18 cellular contexts compared by ENCODE assay signal in the genomic region with DNA sequence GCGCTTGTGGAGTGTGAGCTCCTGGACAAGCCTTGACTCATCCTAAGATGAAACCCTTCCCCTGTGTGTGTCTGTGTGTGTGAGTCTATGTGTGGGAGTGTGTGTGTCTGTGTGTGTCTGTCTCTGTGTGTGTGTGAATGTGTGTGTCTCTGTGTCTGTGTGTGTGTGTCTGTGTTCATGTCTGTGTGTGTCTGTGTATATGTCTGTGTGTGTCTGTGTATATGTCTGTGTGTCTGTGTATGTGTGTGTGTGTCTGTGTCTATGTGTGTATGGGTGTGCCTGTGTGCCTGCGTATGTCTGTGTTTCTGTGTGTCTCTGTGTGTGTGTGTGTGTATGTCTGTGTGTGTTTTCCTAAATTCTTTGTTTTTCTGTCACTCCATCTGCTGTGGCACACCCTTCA. TPM values are rescaled to one million over a fixed set of nuclear protein-coding genes. Genes with fewer than 3 reads are reported as not detected.
DNase-seq lines count a peak whose midpoint lies in the region; ATAC-seq and TF ChIP-seq lines count a peak whose summit lies in the region.
"Had no signal": no experiment of that assay in that cellular context is flagged by ENCODE, and none has a peak within 500 bp of the region (broad histone marks: within the 10 kb centered on the region; RNA-seq: fewer than 3 reads in every experiment).

No MANE protein-coding gene starts in this region.

- no peak overlapping the region for H2BK120ac ChIP-seq in mesenchymal stem cell (ENCODE audit: low read depth, low read length)
- H2BK120ac ChIP-seq in neuronal stem cell (ENCODE audit: low read depth, low read length) = no peak overlapping the region

- H4K8ac ChIP-seq in mesenchymal stem cell (ENCODE audit: low read length) (no peak overlapping the region), neuronal stem cell (ENCODE audit: low read depth, low read length) (no peak overlapping the region)

- POLR2A ChIA-PET in HEK293 (lab: Yijun Ruan, JAX) = no interaction called here

- CTCF ChIA-PET in HEK293 (lab: Yijun Ruan, JAX) = interaction anchor here (0.6 to 3.1 kb wide), 4 partner anchors 29 to 51 kb away, joined by 3 to 16 read pairs (median 4); no protein-coding TSS in a partner anchor

- no peak overlapping the region for H3K4me3 Mint-ChIP-seq in T-helper 17 cell
- H3K4me3 Mint-ChIP-seq: CD14-positive monocyte had no signal

- no peak overlapping the region for H2AFZ ChIP-seq in mesenchymal stem cell (ENCODE audit: low read depth, low read length)
- no peak overlapping the region for H2AFZ ChIP-seq in neuronal stem cell (ENCODE audit: low read length)

- H3K9ac ChIP-seq in mesenchymal stem cell (ENCODE audit: low read length) (no peak overlapping the region), neuronal stem cell (ENCODE audit: low read depth, low read length, poor library complexity) (peak overlapping the region; percentile 64)

- H2BK12ac ChIP-seq in mesenchymal stem cell (ENCODE audit: low read length in 2 of 2) (peak overlapping the region in 1 of 2 experiments; percentile 42), neuronal stem cell (ENCODE audit: low read length) (peak overlapping the region; percentile 82)

- ATAC-seq in T-helper 17 cell = no peak
- no peak for ATAC-seq in GM21528 (IDR thresholded peaks at IDR 0.05; ENCODE audit: low FRiP score, unreplicated experiment)
- ATAC-seq: Panc1 had no signal

- no peaks in the 10 kb centered on the region for H3K4me1 Mint-ChIP-seq in T-helper 17 cell

- TF ChIP-seq CTCF in HEK293 (tag by site-specific recombination; IDR thresholded peaks at IDR 0.05) = no peak

- H3K4me1 ChIP-seq in HEK293 (ENCODE audit: control insufficient read depth, insufficient read depth, low read length) (no peaks in the 10 kb centered on the region), mesenchymal stem cell (ENCODE audit: control insufficient read depth, insufficient read depth, low read depth, low read length) (peaks cover 12% of the 10 kb centered on the region), neuronal stem cell (ENCODE audit: control insufficient read depth in 2 of 2, insufficient read depth in 1 of 2, low read depth in 1 of 2, low read length in 2 of 2) (peaks cover 14 to 23% of the 10 kb centered on the region in 2 donors)

- H2BK15ac ChIP-seq in mesenchymal stem cell (ENCODE audit: low read depth, poor library complexity, severe bottlenecking) (no peak overlapping the region), neuronal stem cell (ENCODE audit: low read length) (no peak overlapping the region)

- H3K27ac ChIP-seq in HEK293 (ENCODE audit: extremely low read depth, low read depth, low read length) (no peak overlapping the region), mesenchymal stem cell (ENCODE audit: low read length, poor library complexity, severe bottlenecking) (no peak overlapping the region), neuronal stem cell (replicated peaks; ENCODE audit: low read length) (peak overlapping the region; percentile 87)
- H3K27ac ChIP-seq: SJCRH30 had no signal

- H2AK5ac ChIP-seq in mesenchymal stem cell (ENCODE audit: low read length, severe bottlenecking) (no peak overlapping the region), neuronal stem cell (ENCODE audit: low read depth, low read length) (peak overlapping the region; percentile 15)

- no peak overlapping the region for H3K4me3 ChIP-seq in HEK293 (ENCODE audit: low read depth, low read length)
- H3K4me3 ChIP-seq in mesenchymal stem cell (ENCODE audit: insufficient read depth in 1 of 2, low read depth in 1 of 2, low read length in 2 of 2) = no peak overlapping the region
- no peak overlapping the region for H3K4me3 ChIP-seq in neuronal stem cell (ENCODE audit: low read length in 2 of 2)
- H3K4me3 ChIP-seq: SJCRH30 had no signal

- H3K36me3 ChIP-seq in HEK293 (ENCODE audit: control insufficient read depth in 2 of 2, insufficient read depth in 1 of 2, low read length in 2 of 2) (no peaks in the 10 kb centered on the region), mesenchymal stem cell (ENCODE audit: control insufficient read depth in 1 of 2, insufficient read depth in 2 of 2, low read depth in 1 of 2, low read length in 2 of 2) (no peaks in the 10 kb centered on the region), neuronal stem cell (replicated peaks in 1 of 2; ENCODE audit: control insufficient read depth in 2 of 2, insufficient read depth in 2 of 2, low read length in 2 of 2) (no peaks in the 10 kb centered on the region)
- H3K36me3 ChIP-seq: SJCRH30 had no signal

- peak overlapping the region; percentile 81 for H3K27ac Mint-ChIP-seq in T-helper 17 cell

- no peak overlapping the region for H3K18ac ChIP-seq in mesenchymal stem cell (ENCODE audit: low read depth in 1 of 2, low read length in 2 of 2)
- H3K18ac ChIP-seq in neuronal stem cell (ENCODE audit: low read length) = peak overlapping the region; percentile 62

- H3K4me2 ChIP-seq in mesenchymal stem cell (ENCODE audit: low read length, poor library complexity, severe bottlenecking) = no peak overlapping the region
- no peak overlapping the region for H3K4me2 ChIP-seq in neuronal stem cell (ENCODE audit: insufficient read depth, low read length, poor library complexity, severe bottlenecking)

- H3K27me3 Mint-ChIP-seq in T-helper 17 cell = peaks cover 29% of the 10 kb centered on the region

- H4K91ac ChIP-seq in mesenchymal stem cell (ENCODE audit: low read length) (peak overlapping the region; percentile 1), neuronal stem cell (ENCODE audit: low read depth, low read length, poor library complexity) (no peak overlapping the region)

- whole genome bisulfite sequencing in mesenchymal stem cell = 97% methylated on average over 1 of the region's 2 CpGs
- WGBS in neuronal stem cell (ENCODE audit: extremely low coverage in 2 of 2, insufficient read length in 2 of 2, insufficient replicate concordance in 1 of 2), 2 donors = no CpG with 5 or more reads among the region's 2 CpGs

- no peak overlapping the region for H2BK5ac ChIP-seq in mesenchymal stem cell (ENCODE audit: low read depth, low read length, poor library complexity, severe bottlenecking)
- H2BK5ac ChIP-seq in neuronal stem cell (ENCODE audit: low read length) = peak overlapping the region; percentile 16

- H3K4ac ChIP-seq in mesenchymal stem cell (ENCODE audit: low read depth in 1 of 2, low read length in 2 of 2) = no peak overlapping the region
- no peak overlapping the region for H3K4ac ChIP-seq in neuronal stem cell (ENCODE audit: low read length)

- no peaks in the 10 kb centered on the region for H3K9me3 ChIP-seq in HEK293 (ENCODE audit: control insufficient read depth, insufficient read depth, low read depth, low read length)
- H3K9me3 ChIP-seq in T-helper 17 cell (ENCODE audit: control insufficient read depth, low read length, poor library complexity, severe bottlenecking) = no peaks in the 10 kb centered on the region
- H3K9me3 ChIP-seq in mesenchymal stem cell (ENCODE audit: control insufficient read depth, low read length) = no peaks in the 10 kb centered on the region
- H3K9me3 ChIP-seq in neuronal stem cell (replicated peaks in 1 of 2; ENCODE audit: control insufficient read depth in 2 of 2, insufficient read depth in 1 of 2, low read depth in 1 of 2, low read length in 2 of 2) = peaks cover 7% of the 10 kb centered on the region in 2 donors
- H3K9me3 ChIP-seq: SJCRH30 had no signal

- H3K36me3 Mint-ChIP-seq in T-helper 17 cell (ENCODE audit: low read depth) = peaks cover 6% of the 10 kb centered on the region

- H3K79me1 ChIP-seq in mesenchymal stem cell (replicated peaks; ENCODE audit: low read length, poor library complexity, severe bottlenecking) (no peaks in the 10 kb centered on the region), neuronal stem cell (ENCODE audit: low read depth, low read length) (no peaks in the 10 kb centered on the region)

- intact Hi-C loops in posterior vena cava (cut with DNase I) = no loop called here

- H3K14ac ChIP-seq in mesenchymal stem cell (ENCODE audit: low read length in 2 of 2) (peak overlapping the region in 1 of 2 experiments; percentile 49), neuronal stem cell (ENCODE audit: low read length) (peak overlapping the region; percentile 60)

- H3K23ac ChIP-seq in mesenchymal stem cell (ENCODE audit: low read length in 2 of 2) (no peak overlapping the region), neuronal stem cell (ENCODE audit: low read depth, low read length, poor library complexity) (peak overlapping the region; percentile 11)

- DNase-seq in T-helper 17 cell (no peak), mesenchymal stem cell (no peak), neuronal stem cell (ENCODE audit: low spot score) (no peak), posterior vena cava (ENCODE audit: low spot score) (no peak), DMS79 (lab: John Stamatoyannopoulos, UW) (no peak)
- DNase-seq: ACHN, DND-41, H7, KG1, NCI-H1417, NCI-H187, NCI-H226, NCI-H524, SJCRH30 had no signal

- H3K27me3 ChIP-seq in mesenchymal stem cell (ENCODE audit: control insufficient read depth in 1 of 2, insufficient read depth in 1 of 2, low read length in 2 of 2) = peaks cover 21 to 35% of the 10 kb centered on the region in 2 experiments
- H3K27me3 ChIP-seq in neuronal stem cell (ENCODE audit: control insufficient read depth in 3 of 3, insufficient read depth in 3 of 3, low read depth in 1 of 3, low read length in 3 of 3) = no peaks in the 10 kb centered on the region
- H3K27me3 ChIP-seq: SJCRH30 had no signal

TF ChIP-seq in HEK293, 187 proteins besides CTCF, POLR2A, EP300 and RAD21:
- TF ChIP-seq, protein P1, sequence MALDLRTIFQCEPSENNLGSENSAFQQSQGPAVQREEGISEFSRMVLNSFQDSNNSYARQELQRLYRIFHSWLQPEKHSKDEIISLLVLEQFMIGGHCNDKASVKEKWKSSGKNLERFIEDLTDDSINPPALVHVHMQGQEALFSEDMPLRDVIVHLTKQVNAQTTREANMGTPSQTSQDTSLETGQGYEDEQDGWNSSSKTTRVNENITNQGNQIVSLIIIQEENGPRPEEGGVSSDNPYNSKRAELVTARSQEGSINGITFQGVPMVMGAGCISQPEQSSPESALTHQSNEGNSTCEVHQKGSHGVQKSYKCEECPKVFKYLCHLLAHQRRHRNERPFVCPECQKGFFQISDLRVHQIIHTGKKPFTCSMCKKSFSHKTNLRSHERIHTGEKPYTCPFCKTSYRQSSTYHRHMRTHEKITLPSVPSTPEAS (tag by site-specific recombination; IDR thresholded peaks at IDR 0.05) = peak; percentile 97
- TF ChIP-seq ZNF664 (tag by site-specific recombination; IDR thresholded peaks at IDR 0.05) (no peak), ZFHX2 (tag by site-specific recombination; conservative IDR thresholded peaks at IDR 0.05) (peak; percentile 56), HOXD13 (CRISPR knock-in tag; IDR thresholded peaks at IDR 0.05; ENCODE audit: borderline replicate concordance) (no peak), ZNF37A (tag by site-specific recombination; IDR thresholded peaks at IDR 0.05) (no peak)

RNA-seq across cellular contexts. Expression of a gene that starts 48.7 kb away (rescaled TPM):
- total RNA-seq in T-helper 17 cell (10 to 100 TPM; 21.5 to 26.1 TPM), posterior vena cava (10 to 100 TPM; 29.2 to 33.5 TPM)
- 23.7 TPM for polyA plus RNA-seq in mesenchymal stem cell (2013, experiment 1 of 2)
- polyA plus RNA-seq in mesenchymal stem cell (2013, experiment 2 of 2) = 21.3 TPM
- 5.7 TPM for polyA plus RNA-seq in neuronal stem cell (2013, experiment 1 of 2)
- 5.0 TPM for polyA plus RNA-seq in neuronal stem cell (2013, experiment 2 of 2)
